ENCODE assay signal across 28 cellular contexts in genomic region chr7:142642316-142642715, GRCh38.
"Had no signal": no experiment of that assay in that cellular context is flagged by ENCODE, and none has a peak within 500 bp of the region (broad histone marks: within the 10 kb centered on the region; RNA-seq: fewer than 3 reads in every experiment).

No MANE protein-coding gene starts in this region.

- H3K4me1 Mint-ChIP-seq: central memory CD8-positive, alpha-beta T cell; neural progenitor cell; WTC11 had no signal

- H3K27ac Mint-ChIP-seq: effector memory CD8-positive, alpha-beta T cell; neural progenitor cell; WTC11 had no signal

- H3K27ac ChIP-seq: breast epithelium, colonic mucosa, dorsolateral prefrontal cortex, left ventricle myocardium inferior, neural progenitor cell, right lobe of liver, skin epidermis, stomach, suprapubic skin, transverse colon, uterus had no signal

- H3K36me3 ChIP-seq: breast epithelium, colonic mucosa, left ventricle myocardium inferior, neural progenitor cell, right lobe of liver, stomach, suprapubic skin, transverse colon, uterus had no signal

- H3K4me2 ChIP-seq: neural progenitor cell had no signal

- H3K9me3 ChIP-seq: breast epithelium, colonic mucosa, left ventricle myocardium inferior, right lobe of liver, stomach, suprapubic skin, transverse colon, uterus had no signal

- H2AFZ ChIP-seq: neural progenitor cell had no signal

- H3K4me1 ChIP-seq: breast epithelium, colonic mucosa, left ventricle myocardium inferior, right lobe of liver, stomach, suprapubic skin, transverse colon, uterus had no signal

- H3K36me3 Mint-ChIP-seq: activated naive CD8-positive, alpha-beta T cell treated with anti-CD3 and anti-CD28 coated beads, Interleukin-2, amount 10 ng/mL, durations not matched to agents 7 days and 5 days; neural progenitor cell; WTC11 had no signal

- FAIRE-seq: endothelial cell of umbilical vein had no signal

- ATAC-seq: effector memory CD8-positive, alpha-beta T cell; esophagus mucosa; naive thymus-derived CD8-positive, alpha-beta T cell; right lobe of liver; WTC11 had no signal

- H3K9me3 Mint-ChIP-seq: activated naive CD8-positive, alpha-beta T cell treated with anti-CD3 and anti-CD28 coated beads, Interleukin-2, amount 10 ng/mL, durations not matched to agents 7 days and 5 days; central memory CD8-positive, alpha-beta T cell; effector memory CD8-positive, alpha-beta T cell; naive thymus-derived CD8-positive, alpha-beta T cell; neural progenitor cell; WTC11 had no signal

- H3K4me3 ChIP-seq: breast epithelium, colonic mucosa, dorsolateral prefrontal cortex, left ventricle myocardium inferior, neural progenitor cell, right lobe of liver, skin epidermis, stomach, suprapubic skin, transverse colon, uterus had no signal

- H3K4me3 Mint-ChIP-seq: activated naive CD8-positive, alpha-beta T cell treated with anti-CD3 and anti-CD28 coated beads, Interleukin-2, amount 10 ng/mL, durations not matched to agents 7 days and 5 days; central memory CD8-positive, alpha-beta T cell; effector memory CD8-positive, alpha-beta T cell; neural progenitor cell; WTC11 had no signal

- H3K9ac ChIP-seq: neural progenitor cell had no signal

- DNase-seq: activated CD4-positive, alpha-beta T cell treated with anti-CD3 and anti-CD28 coated beads, Interleukin-2, amount 50 U/mL, for 48 hours; activated CD8-positive, alpha-beta memory T cell treated with anti-CD3 and anti-CD28 coated beads, Interleukin-2, amount 50 U/mL, for 4 hours; activated gamma-delta T cell; activated naive CD8-positive, alpha-beta T cell treated with anti-CD3 and anti-CD28 coated beads, Interleukin-2, amount 10 ng/mL, durations not matched to agents 7 days and 5 days; amniotic stem cell; colonic mucosa; dorsolateral prefrontal cortex; effector memory CD8-positive, alpha-beta T cell; foreskin melanocyte; glutamatergic neuron; hippocampal formation; kidney glomerular epithelial cell; left ventricle myocardium inferior; naive thymus-derived CD8-positive, alpha-beta T cell; right lobe of liver; stimulated activated CD4-positive, alpha-beta T cell treated with anti-CD3 and anti-CD28 coated beads, Interleukin-1b, Interleukin-23, amount 100 ng/mL, for 48 hours; stomach; T1000; transverse colon; uterus had no signal

- H3K27me3 ChIP-seq: colonic mucosa, neural progenitor cell, right lobe of liver, uterus had no signal
